In the genomic region with DNA sequence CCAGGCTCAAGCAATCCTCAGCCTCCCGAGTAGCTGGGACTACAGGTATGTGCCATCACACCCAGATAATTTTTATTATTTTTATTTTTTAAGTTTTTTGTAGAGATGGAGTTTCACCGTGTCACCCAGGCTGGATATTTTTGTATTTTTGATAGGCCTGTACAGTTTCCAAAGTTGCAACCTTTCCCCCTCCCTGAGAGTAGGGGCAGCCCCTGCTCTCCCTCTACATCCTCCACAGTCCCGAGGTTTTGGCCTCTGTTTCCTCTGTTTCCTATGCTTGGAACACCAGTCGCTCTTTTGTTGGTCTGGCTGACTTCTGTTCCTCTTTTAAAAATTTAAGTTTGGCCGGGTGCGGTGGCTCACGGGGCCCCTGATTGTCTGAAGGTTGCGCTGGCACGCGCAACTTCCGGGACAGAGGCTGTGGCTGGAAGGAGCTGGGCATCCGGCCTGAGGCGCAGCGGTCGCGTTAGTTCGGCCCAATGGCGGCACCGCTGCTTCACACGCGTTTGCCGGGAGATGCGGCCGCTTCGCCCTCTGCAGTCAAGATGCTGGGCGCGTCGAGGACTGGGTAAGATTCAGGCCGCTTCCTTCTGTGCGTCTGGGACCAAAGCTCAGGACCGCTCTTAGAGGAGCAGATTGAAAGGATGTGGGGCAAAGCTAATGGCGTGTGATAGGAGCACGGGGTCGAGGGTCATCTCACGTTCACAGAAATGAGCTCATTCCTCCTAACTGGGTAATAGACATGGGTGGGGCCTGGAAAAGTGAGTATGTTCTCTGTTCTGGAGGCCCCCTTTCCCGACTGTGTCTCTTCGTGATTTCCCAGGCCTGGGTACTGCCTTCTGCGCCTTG, we compare ENCODE assay signal across 8 cellular contexts.
DNase-seq lines count a peak whose midpoint lies in the region; ATAC-seq and TF ChIP-seq lines count a peak whose summit lies in the region.
"Not testable (repeated sequence)": the region's sequence is repeated elsewhere in the genome, so short reads cannot be mapped to it uniquely, and the experiment has no call there.

No MANE protein-coding gene starts in this region.

- ATAC-seq in GM18909 (IDR thresholded peaks at IDR 0.05; ENCODE audit: poor library complexity, unreplicated experiment) (peak; percentile 87), HG02938 (IDR thresholded peaks at IDR 0.05; ENCODE audit: unreplicated experiment) (peak; percentile 82), right lobe of liver (peak; percentile 82 to 87 (median 84))

- TF ChIP-seq POLR2A in Peyer's patch (IDR thresholded peaks at IDR 0.05); right lobe of liver (IDR thresholded peaks at IDR 0.05): not testable (repeated sequence)

- POLR2A ChIA-PET in AG04449 (lab: Yijun Ruan, JAX), result not testable (repeated sequence)

- not testable (repeated sequence) for H3K9me3 ChIP-seq in Peyer's patch, right lobe of liver

- 42% methylated on average over 24 of the region's 38 CpGs for WGBS in right lobe of liver (ENCODE audit: insufficient coverage, low coverage, low lambda C conversion rate, missing lambda C conversion rate)

- not testable (repeated sequence) for H3K27me3 ChIP-seq in Peyer's patch, right lobe of liver

- intact Hi-C loops in right lobe of liver (cut with DNase I), result not testable (repeated sequence)

- H3K27ac ChIP-seq in Peyer's patch (peak overlapping the region; percentile 78 to 83 (median 79)), right lobe of liver (peak overlapping the region; percentile 44 to 55 (median 47))

- not testable (repeated sequence) for TF ChIP-seq CTCF in AG04449 (IDR thresholded peaks at IDR 0.05; ENCODE audit: insufficient read depth, low read length, missing control alignments); Peyer's patch (IDR thresholded peaks at IDR 0.05); right lobe of liver (IDR thresholded peaks at IDR 0.05)

- not testable (repeated sequence) for DNase-seq in AG04449 (ENCODE audit: low read depth, low spot score)
- DNase-seq in Peyer's patch (peak; percentile 58 to 74 (median 59)), activated T-cell treated with anti-CD3 and anti-CD28 coated beads for 24 hours (ENCODE audit: low read depth) (peak; percentile 15), right lobe of liver (peak; percentile 46 to 62 (median 49))
- DNase-seq in effector CD4-positive, alpha-beta T cell, result peak; percentile 15
- DNase-seq in stimulated activated CD4-positive, alpha-beta T cell treated with anti-CD3 and anti-CD28 coated beads, Interleukin-15, amount 100 ng/mL, for 24 hours, result peak; percentile 52

- not testable (repeated sequence) for H3K4me1 ChIP-seq in Peyer's patch, right lobe of liver

- CTCF ChIA-PET in AG04449 (lab: Yijun Ruan, JAX), result not testable (repeated sequence)

- not testable (repeated sequence) for H3K36me3 ChIP-seq in Peyer's patch, right lobe of liver

- H3K4me3 ChIP-seq in AG04449 (ENCODE audit: low read depth, low read length), result peak overlapping the region; percentile 15; the same call in 1 of the 2 replicates
- peak overlapping the region; percentile 35 to 48 (median 45) for H3K4me3 ChIP-seq in Peyer's patch
- peak overlapping the region; percentile 8 to 26 (median 25) for H3K4me3 ChIP-seq in right lobe of liver
